In genomic region chr22:46980392-46980791, GRCh38 we compare ENCODE assay signal across 32 cellular contexts.
"Had no signal": no experiment of that assay in that cellular context is flagged by ENCODE, and none has a peak within 500 bp of the region (broad histone marks: within the 10 kb centered on the region; RNA-seq: fewer than 3 reads in every experiment).

No MANE protein-coding gene starts in this region.

- H3K27ac Mint-ChIP-seq: activated B cell treated with CpG ODN at 0.5 μM for 24 hours; activated CD4-positive, alpha-beta memory T cell treated with anti-CD3 and anti-CD28 coated beads for 36 hours; activated CD8-positive, alpha-beta T cell treated with anti-CD3 and anti-CD28 coated beads for 36 hours; activated naive CD4-positive, alpha-beta T cell treated with anti-CD3 and anti-CD28 coated beads, Interleukin-2, amount 10 ng/mL, durations not matched to agents 7 days and 5 days; activated naive CD4-positive, alpha-beta T cell treated with anti-CD3 and anti-CD28 coated beads, Interleukin-2, amount 50 U/mL, for 24 hours; activated naive CD8-positive, alpha-beta T cell treated with anti-CD3 and anti-CD28 coated beads, Interleukin-2, amount 10 ng/mL, durations not matched to agents 7 days and 5 days; activated naive CD8-positive, alpha-beta T cell treated with anti-CD3 and anti-CD28 coated beads, Interleukin-2, amount 50 U/mL, for 24 hours; activated T-cell treated with anti-CD3 and anti-CD28 coated beads, Interleukin-2, amount 50 U/mL, for 24 hours; activated T-helper 2 cell treated with anti-CD3 and anti-CD28 coated beads, Interferon-gamma antibody, Interleukin-2, Interleukin-4, amounts not matched to agents 10 μg/mL and 5 μg/mL and 100 μg/mL, durations not matched to agents 14 hours and 24 hours and 36 hours; brain; T-cell; T-helper 2 cell treated with Interferon-gamma antibody and Interleukin-4, amounts not matched to agents 5 μg/mL and 100 μg/mL, for 36 hours had no signal

- H3K4me3 ChIP-seq: ascending aorta, cardiac muscle cell had no signal

- H3K4me3 Mint-ChIP-seq: activated B cell treated with CpG ODN at 0.5 μM for 24 hours; activated CD4-positive, alpha-beta memory T cell treated with anti-CD3 and anti-CD28 coated beads for 36 hours; activated CD4-positive, alpha-beta T cell treated with anti-CD3 and anti-CD28 coated beads, Interleukin-2, amount 10 ng/mL, durations not matched to agents 24 days and 14 days; activated CD8-positive, alpha-beta T cell treated with anti-CD3 and anti-CD28 coated beads for 36 hours; activated naive CD4-positive, alpha-beta T cell treated with anti-CD3 and anti-CD28 coated beads, Interleukin-2, amount 10 ng/mL, durations not matched to agents 7 days and 5 days; activated naive CD4-positive, alpha-beta T cell treated with anti-CD3 and anti-CD28 coated beads, Interleukin-2, amount 50 U/mL, for 24 hours; activated naive CD8-positive, alpha-beta T cell; activated naive CD8-positive, alpha-beta T cell treated with anti-CD3 and anti-CD28 coated beads, Interleukin-2, amount 10 ng/mL, durations not matched to agents 7 days and 5 days; activated naive CD8-positive, alpha-beta T cell treated with anti-CD3 and anti-CD28 coated beads, Interleukin-2, amount 50 U/mL, for 24 hours; activated T-cell treated with anti-CD3 and anti-CD28 coated beads, Interleukin-2, amount 50 U/mL, for 24 hours; brain; central memory CD8-positive, alpha-beta T cell; T-cell; T-helper 2 cell treated with Interferon-gamma antibody and Interleukin-4, amounts not matched to agents 5 μg/mL and 100 μg/mL, for 36 hours had no signal

- H3K27me3 ChIP-seq: ascending aorta, cardiac muscle cell had no signal

- H3K9me3 Mint-ChIP-seq: activated B cell treated with CpG ODN at 0.5 μM for 24 hours; activated CD4-positive, alpha-beta memory T cell treated with anti-CD3 and anti-CD28 coated beads for 36 hours; activated CD4-positive, alpha-beta T cell treated with anti-CD3 and anti-CD28 coated beads, Interleukin-2, amount 10 ng/mL, durations not matched to agents 24 days and 14 days; activated CD8-positive, alpha-beta T cell treated with anti-CD3 and anti-CD28 coated beads for 36 hours; activated naive CD4-positive, alpha-beta T cell treated with anti-CD3 and anti-CD28 coated beads, Interleukin-2, amount 10 ng/mL, durations not matched to agents 7 days and 5 days; activated naive CD4-positive, alpha-beta T cell treated with anti-CD3 and anti-CD28 coated beads, Interleukin-2, amount 50 U/mL, for 24 hours; activated naive CD8-positive, alpha-beta T cell treated with anti-CD3 and anti-CD28 coated beads, Interleukin-2, amount 10 ng/mL, durations not matched to agents 7 days and 5 days; activated naive CD8-positive, alpha-beta T cell treated with anti-CD3 and anti-CD28 coated beads, Interleukin-2, amount 50 U/mL, for 24 hours; activated T-cell treated with anti-CD3 and anti-CD28 coated beads, Interleukin-2, amount 50 U/mL, for 24 hours; activated T-helper 2 cell treated with anti-CD3 and anti-CD28 coated beads, Interferon-gamma antibody, Interleukin-2, Interleukin-4, amounts not matched to agents 10 μg/mL and 5 μg/mL and 100 μg/mL, durations not matched to agents 14 hours and 24 hours and 36 hours; central memory CD8-positive, alpha-beta T cell; T-cell; T-helper 2 cell treated with Interferon-gamma antibody and Interleukin-4, amounts not matched to agents 5 μg/mL and 100 μg/mL, for 36 hours had no signal

- H3K27me3 Mint-ChIP-seq: activated B cell treated with CpG ODN at 0.5 μM for 24 hours; activated CD4-positive, alpha-beta memory T cell treated with anti-CD3 and anti-CD28 coated beads for 36 hours; activated CD4-positive, alpha-beta T cell treated with anti-CD3 and anti-CD28 coated beads, Interleukin-2, amount 10 ng/mL, durations not matched to agents 24 days and 14 days; activated CD8-positive, alpha-beta T cell treated with anti-CD3 and anti-CD28 coated beads for 36 hours; activated naive CD4-positive, alpha-beta T cell treated with anti-CD3 and anti-CD28 coated beads, Interleukin-2, amount 10 ng/mL, durations not matched to agents 7 days and 5 days; activated naive CD4-positive, alpha-beta T cell treated with anti-CD3 and anti-CD28 coated beads, Interleukin-2, amount 50 U/mL, for 24 hours; activated naive CD8-positive, alpha-beta T cell; activated naive CD8-positive, alpha-beta T cell treated with anti-CD3 and anti-CD28 coated beads, Interleukin-2, amount 10 ng/mL, durations not matched to agents 7 days and 5 days; activated naive CD8-positive, alpha-beta T cell treated with anti-CD3 and anti-CD28 coated beads, Interleukin-2, amount 50 U/mL, for 24 hours; activated T-cell treated with anti-CD3 and anti-CD28 coated beads, Interleukin-2, amount 50 U/mL, for 24 hours; central memory CD8-positive, alpha-beta T cell; T-cell had no signal

- DNase-seq: activated B cell treated with CpG ODN at 0.5 μM for 24 hours; activated CD4-positive, alpha-beta memory T cell treated with anti-CD3 and anti-CD28 coated beads for 36 hours; activated CD4-positive, alpha-beta T cell treated with anti-CD3 and anti-CD28 coated beads for 4 hours; activated CD4-positive, alpha-beta T cell treated with anti-CD3 and anti-CD28 coated beads, Interleukin-2, amount 10 ng/mL, durations not matched to agents 24 days and 14 days; activated CD4-positive, alpha-beta T cell treated with anti-CD3 and anti-CD28 coated beads, Interleukin-2, amount 50 U/mL, for 1 hour; activated CD4-positive, alpha-beta T cell treated with anti-CD3 and anti-CD28 coated beads, Interleukin-2, amount 50 U/mL, for 4 hours; activated CD4-positive, CD25-positive, alpha-beta regulatory T cell treated with anti-CD3 and anti-CD28 coated beads, Interleukin-2, amount 50 U/mL, for 72 hours; activated CD8-positive, alpha-beta memory T cell treated with anti-CD3 and anti-CD28 coated beads, Interleukin-2, amount 50 U/mL, for 4 hours; activated CD8-positive, alpha-beta T cell treated with anti-CD3 and anti-CD28 coated beads for 36 hours; activated effector memory CD4-positive, alpha-beta T cell treated with Interleukin-2 at 50 U/mL for 16 hours; activated gamma-delta T cell; activated naive CD4-positive, alpha-beta T cell treated with anti-CD3 and anti-CD28 coated beads, Interleukin-2, amount 10 ng/mL, durations not matched to agents 7 days and 5 days; activated naive CD4-positive, alpha-beta T cell treated with Interleukin-2 at 50 U/mL for 16 hours; activated naive CD8-positive, alpha-beta T cell treated with anti-CD3 and anti-CD28 coated beads, Interleukin-2, amount 50 U/mL, for 24 hours; activated T-cell treated with anti-CD3 and anti-CD28 coated beads, Interleukin-2, amount 50 U/mL, for 24 hours; amygdala; anterior cingulate cortex; caudate nucleus; cerebellar nuclear complex; T-cell; T-helper 2 cell; T-helper 9 cell had no signal

- H3K27ac ChIP-seq: ascending aorta, cardiac muscle cell, VCaP had no signal

- H3K4me1 ChIP-seq: ascending aorta had no signal

- H3K9me3 ChIP-seq: ascending aorta had no signal

- H3K36me3 ChIP-seq: cardiac muscle cell had no signal

- H3K4me1 Mint-ChIP-seq: activated B cell treated with CpG ODN at 0.5 μM for 24 hours; activated CD4-positive, alpha-beta T cell treated with anti-CD3 and anti-CD28 coated beads, Interleukin-2, amount 10 ng/mL, durations not matched to agents 24 days and 14 days; activated naive CD4-positive, alpha-beta T cell treated with anti-CD3 and anti-CD28 coated beads, Interleukin-2, amount 10 ng/mL, durations not matched to agents 7 days and 5 days had no signal

- ATAC-seq: activated CD8-positive, alpha-beta T cell treated with anti-CD3 and anti-CD28 coated beads for 36 hours; activated naive CD8-positive, alpha-beta T cell treated with anti-CD3 and anti-CD28 coated beads, Interleukin-2, amount 50 U/mL, for 24 hours; T-cell had no signal
